ENCODE assay signal across 10 cellular contexts in the genomic region with DNA sequence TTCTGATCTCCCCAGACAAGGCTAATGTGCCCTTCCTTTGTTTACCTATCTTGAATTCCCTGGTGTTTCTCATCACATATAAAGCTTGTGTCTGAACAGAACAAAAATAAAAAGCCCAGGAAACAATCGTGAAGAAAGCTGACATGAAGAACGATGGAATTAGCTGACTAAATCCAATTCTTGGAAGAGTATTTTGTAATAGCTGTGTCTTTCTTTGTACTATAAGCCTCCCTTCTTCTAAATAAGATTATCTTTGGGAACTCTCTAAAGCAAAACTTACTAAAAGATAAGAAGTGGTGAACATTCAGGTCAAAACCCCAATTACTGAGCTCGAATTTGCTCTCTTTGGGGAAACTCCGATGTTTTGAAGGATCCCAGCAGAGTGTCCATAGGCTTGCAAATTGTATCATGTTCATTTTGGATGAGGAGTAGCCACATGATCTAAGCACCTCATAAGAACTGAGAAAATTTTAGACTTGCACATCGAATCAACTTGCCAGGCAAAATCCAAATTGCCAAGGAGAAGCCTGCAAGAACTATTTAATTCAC.
"Had no signal": no experiment of that assay in that cellular context is flagged by ENCODE, and none has a peak within 500 bp of the region (broad histone marks: within the 10 kb centered on the region; RNA-seq: fewer than 3 reads in every experiment).

No MANE protein-coding gene starts in this region.

- H3K4me3 ChIP-seq: dorsolateral prefrontal cortex, gastrocnemius medialis, thoracic aorta had no signal

- H3K27me3 ChIP-seq: gastrocnemius medialis had no signal

- H3K4me1 ChIP-seq: gastrocnemius medialis had no signal

- ATAC-seq: gastrocnemius medialis, left lobe of liver had no signal

- H3K27ac ChIP-seq: dorsolateral prefrontal cortex, gastrocnemius medialis had no signal

- H3K9me3 ChIP-seq: gastrocnemius medialis, thoracic aorta had no signal

- H3K36me3 ChIP-seq: gastrocnemius medialis, thoracic aorta had no signal

- DNase-seq: activated T-cell treated with anti-CD3 and anti-CD28 coated beads, Interleukin-2, amount 50 U/mL, for 1 hour; dorsolateral prefrontal cortex; gastrocnemius medialis; hypothalamus; occipital lobe; stimulated activated CD4-positive, alpha-beta T cell treated with anti-CD3 and anti-CD28 coated beads, Interleukin-15, amount 100 ng/mL, for 24 hours; stimulated activated CD4-positive, alpha-beta T cell treated with anti-CD3 and anti-CD28 coated beads, Interleukin-4, amount 100 ng/mL, for 24 hours; T-helper 2 cell had no signal
